ENCODE assay signal across 25 cellular contexts in genomic region chr7:12054830-12055229, GRCh38.
"Had no signal": no experiment of that assay in that cellular context is flagged by ENCODE, and none has a peak within 500 bp of the region (broad histone marks: within the 10 kb centered on the region; RNA-seq: fewer than 3 reads in every experiment).

No MANE protein-coding gene starts in this region.

- H3K4me3 ChIP-seq: ascending aorta, breast epithelium, coronary artery, esophagus squamous epithelium had no signal

- H3K27me3 ChIP-seq: ascending aorta, breast epithelium, esophagus squamous epithelium had no signal

- H3K4me1 ChIP-seq: ascending aorta, breast epithelium, esophagus squamous epithelium had no signal

- H3K36me3 ChIP-seq: ascending aorta, breast epithelium, esophagus squamous epithelium had no signal

- FAIRE-seq: frontal cortex had no signal

- ATAC-seq: activated CD4-positive, alpha-beta T cell treated with anti-CD3 and anti-CD28 coated beads for 36 hours; activated CD8-positive, alpha-beta memory T cell treated with anti-CD3 and anti-CD28 coated beads, Interleukin-2, amount 10 ng/mL, durations not matched to agents 7 days and 5 days; activated CD8-positive, alpha-beta T cell treated with anti-CD3 and anti-CD28 coated beads, Interleukin-2, amount 10 ng/mL, durations not matched to agents 7 days and 5 days; activated naive CD4-positive, alpha-beta T cell treated with anti-CD3 and anti-CD28 coated beads, Interleukin-2, amount 50 U/mL, for 72 hours; effector memory CD8-positive, alpha-beta T cell had no signal

- H3K27ac ChIP-seq: ascending aorta, breast epithelium, coronary artery, esophagus squamous epithelium had no signal

- DNase-seq: activated CD4-positive, alpha-beta memory T cell treated with anti-CD3 and anti-CD28 coated beads for 36 hours; activated CD4-positive, alpha-beta T cell treated with anti-CD3 and anti-CD28 coated beads for 36 hours; activated CD4-positive, alpha-beta T cell treated with anti-CD3 and anti-CD28 coated beads, Interleukin-2, amount 10 ng/mL, durations not matched to agents 24 days and 14 days; activated CD4-positive, CD25-positive, alpha-beta regulatory T cell; activated CD4-positive, CD25-positive, alpha-beta regulatory T cell treated with anti-CD3 and anti-CD28 coated beads, Interleukin-2, amount 50 U/mL, for 72 hours; activated CD8-positive, alpha-beta memory T cell treated with anti-CD3 and anti-CD28 coated beads, Interleukin-2, amount 10 ng/mL, durations not matched to agents 7 days and 5 days; activated CD8-positive, alpha-beta memory T cell treated with anti-CD3 and anti-CD28 coated beads, Interleukin-2, amount 50 U/mL, for 4 hours; activated CD8-positive, alpha-beta T cell treated with anti-CD3 and anti-CD28 coated beads, Interleukin-2, amount 10 ng/mL, durations not matched to agents 7 days and 5 days; activated gamma-delta T cell; activated naive CD4-positive, alpha-beta T cell; activated naive CD4-positive, alpha-beta T cell treated with anti-CD3 and anti-CD28 coated beads, Interleukin-2, amount 10 ng/mL, durations not matched to agents 7 days and 5 days; activated naive CD8-positive, alpha-beta T cell treated with anti-CD3 and anti-CD28 coated beads, Interleukin-2, amount 10 ng/mL, durations not matched to agents 7 days and 5 days; activated T-cell treated with anti-CD3 and anti-CD28 coated beads, Interleukin-2, amount 50 U/mL, for 1 hour; activated T-cell treated with anti-CD3 and anti-CD28 coated beads, Interleukin-2, amount 50 U/mL, for 48 hours; dermis blood vessel endothelial cell; effector CD4-positive, alpha-beta T cell; effector memory CD8-positive, alpha-beta T cell; esophagus squamous epithelium; head of caudate nucleus; T-helper 2 cell had no signal
